8 cellular contexts compared by ENCODE assay signal in the genomic region with DNA sequence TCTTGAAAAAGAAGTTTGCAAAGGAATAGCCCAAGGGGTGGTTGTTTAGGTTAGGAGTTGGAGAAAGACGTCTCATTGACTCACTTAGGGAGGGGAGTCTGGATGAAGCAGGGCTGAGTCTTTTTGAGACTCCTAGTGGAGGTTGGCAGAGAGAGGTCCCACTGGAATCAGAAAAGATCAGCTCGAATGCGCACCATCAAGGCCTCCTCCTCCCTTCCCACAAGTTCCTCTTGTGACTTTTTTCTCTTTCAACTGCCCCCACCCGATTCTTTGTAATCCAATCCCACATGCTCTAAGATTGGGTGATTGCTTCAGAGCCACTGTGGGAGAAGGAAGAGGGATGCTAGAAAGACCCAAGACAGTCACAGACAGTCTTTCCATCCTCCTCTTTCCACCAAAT. TPM values are rescaled to one million over a fixed set of nuclear protein-coding genes. Genes with fewer than 3 reads are reported as not detected.
DNase-seq lines count a peak whose midpoint lies in the region; ATAC-seq and TF ChIP-seq lines count a peak whose summit lies in the region.

No MANE protein-coding gene starts in this region.

- no peak for ATAC-seq in HG03439 (IDR thresholded peaks at IDR 0.05; ENCODE audit: unreplicated experiment)

- H3K9me3 Mint-ChIP-seq in immature natural killer cell, result no peaks in the 10 kb centered on the region

- DNase-seq in AG10803 (ENCODE audit: low read depth) (peak; percentile 86), Kasumi-1 (lab: John Stamatoyannopoulos, UW) (peak; percentile 93 to 94), astrocyte of the hippocampus (ENCODE audit: low read depth, low spot score) (peak; percentile 46), immature natural killer cell (no peak), stromal cell of bone marrow (ENCODE audit: low read depth) (peak; percentile 96), NCI-H524 treated with DMSO at 0.1 percent for 48 hours (lab: John Stamatoyannopoulos, UW) (no peak)
- no peak for DNase-seq in activated CD8-positive, alpha-beta memory T cell treated with anti-CD3 and anti-CD28 coated beads for 24 hours

- peak overlapping the region; percentile 72 for H3K4me3 ChIP-seq in AG10803 (ENCODE audit: low read length)

- H3K36me3 Mint-ChIP-seq in immature natural killer cell, result no peaks in the 10 kb centered on the region

- peak; percentile 47 for TF ChIP-seq CTCF in AG10803 (conservative IDR thresholded peaks at IDR 0.05; ENCODE audit: low read length)

- H3K4me1 Mint-ChIP-seq in immature natural killer cell, result peaks cover 34 to 37% of the 10 kb centered on the region in 2 donors

- peak overlapping the region in 3 of 6 donors; percentile 24 to 53 (median 35) for H3K27ac Mint-ChIP-seq in immature natural killer cell

- peaks cover 26 to 29% (median 27%) of the 10 kb centered on the region in 3 donors for H3K27me3 Mint-ChIP-seq in immature natural killer cell (ENCODE audit: low read depth in 3 of 3)

- peak overlapping the region; percentile 85 to 90 (median 89) for H3K4me3 Mint-ChIP-seq in immature natural killer cell

RNA-seq across cellular contexts. Expression of gene ARHGEF40, which starts 2.0 kb away (rescaled TPM):
- under 1 TPM in 2 of 3 donors, not detected in 1; 0.23 to 0.35 TPM for polyA plus RNA-seq in immature natural killer cell

RNA-seq across cellular contexts. Expression of gene RNASE8, which starts 14.5 kb away (rescaled TPM):
- polyA plus RNA-seq in immature natural killer cell, result not detected

RNA-seq across cellular contexts. Expression of gene ZNF219, which starts 26.4 kb away (rescaled TPM):
- polyA plus RNA-seq in immature natural killer cell, result 1 to 10 TPM in 2 of 3 donors, under 1 TPM in 1; 0.88 to 3.3 (median 1.8) TPM

RNA-seq across cellular contexts. Expression of gene TMEM253, which starts 28.8 kb away (rescaled TPM):
- not detected for polyA plus RNA-seq in immature natural killer cell

RNA-seq across cellular contexts. Expression of gene RNASE7, which starts 29.9 kb away (rescaled TPM):
- not detected for polyA plus RNA-seq in immature natural killer cell

Comparison
In these comparisons a context has a peak if more than half of its experiments do, and no peak if none do; other contexts are left out.
1. DNase-seq: peak in AG10803 (single experiment), Kasumi-1 (2 of 2), astrocyte of the hippocampus (single experiment) and stromal cell of bone marrow (single experiment); none in immature natural killer cell (0 of 3), NCI-H524 treated with DMSO at 0.1 percent for 48 hours (single experiment) and activated CD8-positive, alpha-beta memory T cell treated with anti-CD3 and anti-CD28 coated beads for 24 hours (single experiment).